ENCODE assay signal across 1 cellular context in the genomic region with DNA sequence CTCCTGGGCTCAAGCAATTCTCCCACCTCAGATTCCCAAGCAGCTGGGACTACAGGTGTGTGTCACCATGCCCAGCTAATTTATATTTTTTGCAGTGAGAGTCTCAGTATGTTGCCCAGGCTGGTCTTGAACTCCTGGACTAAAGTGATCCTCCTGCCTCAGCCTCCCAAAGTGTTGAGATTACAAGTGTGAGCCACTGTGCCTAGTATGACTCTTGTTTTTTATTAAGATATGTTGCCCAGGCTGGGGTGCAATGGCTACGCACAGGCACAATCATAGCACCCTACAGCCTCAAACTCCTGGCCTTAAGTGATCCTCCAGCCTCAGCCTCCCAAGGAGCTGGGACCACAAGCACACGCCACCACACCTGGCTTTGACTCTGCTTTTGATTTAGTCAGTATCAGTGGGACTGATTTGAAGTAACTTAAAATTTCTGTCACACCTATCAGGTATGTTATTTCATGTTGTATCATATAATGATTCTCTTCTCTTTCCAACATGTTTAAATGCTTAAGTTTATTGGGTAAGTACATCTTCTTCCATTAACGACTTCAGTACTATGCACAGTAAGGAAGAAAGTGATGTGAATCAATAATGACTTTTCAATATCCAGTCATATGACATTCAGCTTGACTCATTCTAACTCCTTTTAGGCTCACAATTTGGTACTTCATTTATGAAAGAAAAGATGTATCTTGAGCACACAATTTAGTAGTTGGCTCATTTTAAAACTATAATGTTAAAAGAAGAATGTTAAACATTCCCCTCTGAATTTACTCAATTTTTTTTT.
TF ChIP-seq lines count a peak whose summit lies in the region.

No MANE protein-coding gene starts in this region.

TF ChIP-seq in WTC11, 78 proteins besides CTCF, POLR2A, EP300 and RAD21 (continued from another document):
- TF ChIP-seq, protein P1, sequence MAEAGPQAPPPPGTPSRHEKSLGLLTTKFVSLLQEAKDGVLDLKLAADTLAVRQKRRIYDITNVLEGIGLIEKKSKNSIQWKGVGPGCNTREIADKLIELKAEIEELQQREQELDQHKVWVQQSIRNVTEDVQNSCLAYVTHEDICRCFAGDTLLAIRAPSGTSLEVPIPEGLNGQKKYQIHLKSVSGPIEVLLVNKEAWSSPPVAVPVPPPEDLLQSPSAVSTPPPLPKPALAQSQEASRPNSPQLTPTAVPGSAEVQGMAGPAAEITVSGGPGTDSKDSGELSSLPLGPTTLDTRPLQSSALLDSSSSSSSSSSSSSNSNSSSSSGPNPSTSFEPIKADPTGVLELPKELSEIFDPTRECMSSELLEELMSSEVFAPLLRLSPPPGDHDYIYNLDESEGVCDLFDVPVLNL (CRISPR knock-in tag; IDR thresholded peaks at IDR 0.05; ENCODE audit: borderline replicate concordance, low read depth) = no peak
- TF ChIP-seq, protein P2, sequence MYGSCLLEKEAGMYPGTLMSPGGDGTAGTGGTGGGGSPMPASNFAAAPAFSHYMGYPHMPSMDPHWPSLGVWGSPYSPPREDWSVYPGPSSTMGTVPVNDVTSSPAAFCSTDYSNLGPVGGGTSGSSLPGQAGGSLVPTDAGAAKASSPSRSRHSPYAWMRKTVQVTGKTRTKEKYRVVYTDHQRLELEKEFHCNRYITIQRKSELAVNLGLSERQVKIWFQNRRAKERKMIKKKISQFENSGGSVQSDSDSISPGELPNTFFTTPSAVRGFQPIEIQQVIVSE (CRISPR knock-in tag; IDR thresholded peaks at IDR 0.05; ENCODE audit: borderline replicate concordance) = no peak
- TF ChIP-seq OVOL2 (CRISPR knock-in tag; IDR thresholded peaks at IDR 0.05; ENCODE audit: borderline replicate concordance) = no peak
- TF ChIP-seq ZNF423 (CRISPR knock-in tag; IDR thresholded peaks at IDR 0.05) = no peak
- TF ChIP-seq, protein P3, sequence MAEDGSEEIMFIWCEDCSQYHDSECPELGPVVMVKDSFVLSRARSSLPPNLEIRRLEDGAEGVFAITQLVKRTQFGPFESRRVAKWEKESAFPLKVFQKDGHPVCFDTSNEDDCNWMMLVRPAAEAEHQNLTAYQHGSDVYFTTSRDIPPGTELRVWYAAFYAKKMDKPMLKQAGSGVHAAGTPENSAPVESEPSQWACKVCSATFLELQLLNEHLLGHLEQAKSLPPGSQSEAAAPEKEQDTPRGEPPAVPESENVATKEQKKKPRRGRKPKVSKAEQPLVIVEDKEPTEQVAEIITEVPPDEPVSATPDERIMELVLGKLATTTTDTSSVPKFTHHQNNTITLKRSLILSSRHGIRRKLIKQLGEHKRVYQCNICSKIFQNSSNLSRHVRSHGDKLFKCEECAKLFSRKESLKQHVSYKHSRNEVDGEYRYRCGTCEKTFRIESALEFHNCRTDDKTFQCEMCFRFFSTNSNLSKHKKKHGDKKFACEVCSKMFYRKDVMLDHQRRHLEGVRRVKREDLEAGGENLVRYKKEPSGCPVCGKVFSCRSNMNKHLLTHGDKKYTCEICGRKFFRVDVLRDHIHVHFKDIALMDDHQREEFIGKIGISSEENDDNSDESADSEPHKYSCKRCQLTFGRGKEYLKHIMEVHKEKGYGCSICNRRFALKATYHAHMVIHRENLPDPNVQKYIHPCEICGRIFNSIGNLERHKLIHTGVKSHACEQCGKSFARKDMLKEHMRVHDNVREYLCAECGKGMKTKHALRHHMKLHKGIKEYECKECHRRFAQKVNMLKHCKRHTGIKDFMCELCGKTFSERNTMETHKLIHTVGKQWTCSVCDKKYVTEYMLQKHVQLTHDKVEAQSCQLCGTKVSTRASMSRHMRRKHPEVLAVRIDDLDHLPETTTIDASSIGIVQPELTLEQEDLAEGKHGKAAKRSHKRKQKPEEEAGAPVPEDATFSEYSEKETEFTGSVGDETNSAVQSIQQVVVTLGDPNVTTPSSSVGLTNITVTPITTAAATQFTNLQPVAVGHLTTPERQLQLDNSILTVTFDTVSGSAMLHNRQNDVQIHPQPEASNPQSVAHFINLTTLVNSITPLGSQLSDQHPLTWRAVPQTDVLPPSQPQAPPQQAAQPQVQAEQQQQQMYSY (CRISPR knock-in tag; IDR thresholded peaks at IDR 0.05) = no peak
- no peak for TF ChIP-seq JAZF1 (CRISPR knock-in tag; IDR thresholded peaks at IDR 0.05)
- TF ChIP-seq NFYB (CRISPR knock-in tag; conservative IDR thresholded peaks at IDR 0.05; ENCODE audit: low read depth) = no peak
- TF ChIP-seq HMGA2 (CRISPR knock-in tag; IDR thresholded peaks at IDR 0.05) = no peak
- TF ChIP-seq, protein P4, sequence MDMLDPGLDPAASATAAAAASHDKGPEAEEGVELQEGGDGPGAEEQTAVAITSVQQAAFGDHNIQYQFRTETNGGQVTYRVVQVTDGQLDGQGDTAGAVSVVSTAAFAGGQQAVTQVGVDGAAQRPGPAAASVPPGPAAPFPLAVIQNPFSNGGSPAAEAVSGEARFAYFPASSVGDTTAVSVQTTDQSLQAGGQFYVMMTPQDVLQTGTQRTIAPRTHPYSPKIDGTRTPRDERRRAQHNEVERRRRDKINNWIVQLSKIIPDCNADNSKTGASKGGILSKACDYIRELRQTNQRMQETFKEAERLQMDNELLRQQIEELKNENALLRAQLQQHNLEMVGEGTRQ (CRISPR knock-in tag; IDR thresholded peaks at IDR 0.05) = no peak
- no peak for TF ChIP-seq ZNF671 (CRISPR knock-in tag; IDR thresholded peaks at IDR 0.05)
- TF ChIP-seq SOX15 (CRISPR knock-in tag; IDR thresholded peaks at IDR 0.05) = no peak
- no peak for TF ChIP-seq ESRRA (CRISPR knock-in tag; IDR thresholded peaks at IDR 0.05; ENCODE audit: borderline replicate concordance)
- TF ChIP-seq NFATC4 (CRISPR knock-in tag; IDR thresholded peaks at IDR 0.05) = no peak
- no peak for TF ChIP-seq ATF1 (CRISPR knock-in tag; IDR thresholded peaks at IDR 0.05)
- TF ChIP-seq, protein P5, sequence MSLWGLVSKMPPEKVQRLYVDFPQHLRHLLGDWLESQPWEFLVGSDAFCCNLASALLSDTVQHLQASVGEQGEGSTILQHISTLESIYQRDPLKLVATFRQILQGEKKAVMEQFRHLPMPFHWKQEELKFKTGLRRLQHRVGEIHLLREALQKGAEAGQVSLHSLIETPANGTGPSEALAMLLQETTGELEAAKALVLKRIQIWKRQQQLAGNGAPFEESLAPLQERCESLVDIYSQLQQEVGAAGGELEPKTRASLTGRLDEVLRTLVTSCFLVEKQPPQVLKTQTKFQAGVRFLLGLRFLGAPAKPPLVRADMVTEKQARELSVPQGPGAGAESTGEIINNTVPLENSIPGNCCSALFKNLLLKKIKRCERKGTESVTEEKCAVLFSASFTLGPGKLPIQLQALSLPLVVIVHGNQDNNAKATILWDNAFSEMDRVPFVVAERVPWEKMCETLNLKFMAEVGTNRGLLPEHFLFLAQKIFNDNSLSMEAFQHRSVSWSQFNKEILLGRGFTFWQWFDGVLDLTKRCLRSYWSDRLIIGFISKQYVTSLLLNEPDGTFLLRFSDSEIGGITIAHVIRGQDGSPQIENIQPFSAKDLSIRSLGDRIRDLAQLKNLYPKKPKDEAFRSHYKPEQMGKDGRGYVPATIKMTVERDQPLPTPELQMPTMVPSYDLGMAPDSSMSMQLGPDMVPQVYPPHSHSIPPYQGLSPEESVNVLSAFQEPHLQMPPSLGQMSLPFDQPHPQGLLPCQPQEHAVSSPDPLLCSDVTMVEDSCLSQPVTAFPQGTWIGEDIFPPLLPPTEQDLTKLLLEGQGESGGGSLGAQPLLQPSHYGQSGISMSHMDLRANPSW (CRISPR knock-in tag; conservative IDR thresholded peaks at IDR 0.05; ENCODE audit: low read depth) = no peak
- TF ChIP-seq, protein P6, sequence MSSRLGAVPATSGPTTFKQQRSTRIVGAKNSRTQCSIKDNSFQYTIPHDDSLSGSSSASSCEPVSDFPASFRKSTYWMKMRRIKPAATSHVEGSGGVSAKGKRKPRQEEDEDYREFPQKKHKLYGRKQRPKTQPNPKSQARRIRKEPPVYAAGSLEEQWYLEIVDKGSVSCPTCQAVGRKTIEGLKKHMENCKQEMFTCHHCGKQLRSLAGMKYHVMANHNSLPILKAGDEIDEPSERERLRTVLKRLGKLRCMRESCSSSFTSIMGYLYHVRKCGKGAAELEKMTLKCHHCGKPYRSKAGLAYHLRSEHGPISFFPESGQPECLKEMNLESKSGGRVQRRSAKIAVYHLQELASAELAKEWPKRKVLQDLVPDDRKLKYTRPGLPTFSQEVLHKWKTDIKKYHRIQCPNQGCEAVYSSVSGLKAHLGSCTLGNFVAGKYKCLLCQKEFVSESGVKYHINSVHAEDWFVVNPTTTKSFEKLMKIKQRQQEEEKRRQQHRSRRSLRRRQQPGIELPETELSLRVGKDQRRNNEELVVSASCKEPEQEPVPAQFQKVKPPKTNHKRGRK (CRISPR knock-in tag; IDR thresholded peaks at IDR 0.05; ENCODE audit: borderline replicate concordance) = no peak
- TF ChIP-seq, protein P7, sequence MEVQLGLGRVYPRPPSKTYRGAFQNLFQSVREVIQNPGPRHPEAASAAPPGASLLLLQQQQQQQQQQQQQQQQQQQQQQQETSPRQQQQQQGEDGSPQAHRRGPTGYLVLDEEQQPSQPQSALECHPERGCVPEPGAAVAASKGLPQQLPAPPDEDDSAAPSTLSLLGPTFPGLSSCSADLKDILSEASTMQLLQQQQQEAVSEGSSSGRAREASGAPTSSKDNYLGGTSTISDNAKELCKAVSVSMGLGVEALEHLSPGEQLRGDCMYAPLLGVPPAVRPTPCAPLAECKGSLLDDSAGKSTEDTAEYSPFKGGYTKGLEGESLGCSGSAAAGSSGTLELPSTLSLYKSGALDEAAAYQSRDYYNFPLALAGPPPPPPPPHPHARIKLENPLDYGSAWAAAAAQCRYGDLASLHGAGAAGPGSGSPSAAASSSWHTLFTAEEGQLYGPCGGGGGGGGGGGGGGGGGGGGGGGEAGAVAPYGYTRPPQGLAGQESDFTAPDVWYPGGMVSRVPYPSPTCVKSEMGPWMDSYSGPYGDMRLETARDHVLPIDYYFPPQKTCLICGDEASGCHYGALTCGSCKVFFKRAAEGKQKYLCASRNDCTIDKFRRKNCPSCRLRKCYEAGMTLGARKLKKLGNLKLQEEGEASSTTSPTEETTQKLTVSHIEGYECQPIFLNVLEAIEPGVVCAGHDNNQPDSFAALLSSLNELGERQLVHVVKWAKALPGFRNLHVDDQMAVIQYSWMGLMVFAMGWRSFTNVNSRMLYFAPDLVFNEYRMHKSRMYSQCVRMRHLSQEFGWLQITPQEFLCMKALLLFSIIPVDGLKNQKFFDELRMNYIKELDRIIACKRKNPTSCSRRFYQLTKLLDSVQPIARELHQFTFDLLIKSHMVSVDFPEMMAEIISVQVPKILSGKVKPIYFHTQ (CRISPR knock-in tag; IDR thresholded peaks at IDR 0.05) = no peak
- TF ChIP-seq ETV6 (CRISPR knock-in tag; IDR thresholded peaks at IDR 0.05) = no peak
